ENCODE assay signal across 8 cellular contexts in genomic region chr10:79260803-79261740, GRCh38.
DNase-seq lines count a peak whose midpoint lies in the region; ATAC-seq and TF ChIP-seq lines count a peak whose summit lies in the region.

No MANE protein-coding gene starts in this region.

- 67 to 78% methylated on average over 24 of the region's 24 CpGs for WGBS in lung, 2 donors

- TF ChIP-seq POLR2A in vagina (IDR thresholded peaks at IDR 0.05) = no peak

- TF ChIP-seq CTCF in lung (IDR thresholded peaks at IDR 0.05; ENCODE audit: control extremely low read depth, extremely low read depth) = no peak
- no peak for TF ChIP-seq CTCF in vagina (IDR thresholded peaks at IDR 0.05)

- H3K4me1 ChIP-seq in lung (ENCODE audit: control insufficient read depth in 2 of 2, insufficient read depth in 2 of 2, low read length in 2 of 2) (peaks cover 13 to 40% of the 10 kb centered on the region in 2 donors), vagina (peaks cover 81% of the 10 kb centered on the region)

- DNase-seq in Right ventricle myocardium inferior (ENCODE audit: missing footprints) (no peak), cardiac septum (ENCODE audit: low spot score) (no peak), cerebellar cortex (ENCODE audit: low spot score) (peak; percentile 74), lung (ENCODE audit: low spot score) (no peak), vagina (ENCODE audit: extremely low spot score in 2 of 2) (no peak), HPDE6-E6E7 (ENCODE audit: extremely low spot score) (no peak)

- intact Hi-C loops in Right ventricle myocardium inferior (cut with DNase I) = no loop called here
- intact Hi-C loops in cardiac septum (cut with DNase I) = no loop called here
- intact Hi-C loops in vagina (cut with DNase I) = no loop called here

- H3K9me3 ChIP-seq in lung (ENCODE audit: control insufficient read depth in 2 of 2, insufficient read depth in 1 of 2, low read length in 1 of 2) = no peaks in the 10 kb centered on the region
- no peaks in the 10 kb centered on the region for H3K9me3 ChIP-seq in vagina

- ATAC-seq in Right ventricle myocardium inferior (peak; percentile 30), lung (ENCODE audit: insufficient read depth, low FRiP score) (no peak), GM21367 (IDR thresholded peaks at IDR 0.05; ENCODE audit: unreplicated experiment) (no peak), HG02840 (IDR thresholded peaks at IDR 0.05; ENCODE audit: low FRiP score, unreplicated experiment) (no peak)

- H3K27ac ChIP-seq in lung (ENCODE audit: low read depth in 1 of 2, low read length in 1 of 2) (peak overlapping the region; percentile 20 to 41), vagina (peak overlapping the region; percentile 19)

- H3K4me3 ChIP-seq in lung (no peak overlapping the region), vagina (no peak overlapping the region)

- no peaks in the 10 kb centered on the region for H3K27me3 ChIP-seq in lung (ENCODE audit: control insufficient read depth, insufficient read depth)
- no peaks in the 10 kb centered on the region for H3K27me3 ChIP-seq in vagina

- H3K36me3 ChIP-seq in lung (ENCODE audit: control insufficient read depth in 2 of 2, insufficient read depth in 2 of 2, low read length in 2 of 2) (peaks cover 0 to 13% of the 10 kb centered on the region in 2 donors), vagina (peaks cover 0 to 3% of the 10 kb centered on the region in 2 donors)
